Comparison of ENCODE assay signal across 34 cellular contexts in genomic region chr19:51809787-51810186, GRCh38. TPM values are rescaled to one million over a fixed set of nuclear protein-coding genes. Genes with fewer than 3 reads are reported as not detected.
DNase-seq lines count a peak whose midpoint lies in the region; ATAC-seq and TF ChIP-seq lines count a peak whose summit lies in the region.
"Had no signal": no experiment of that assay in that cellular context is flagged by ENCODE, and none has a peak within 500 bp of the region (broad histone marks: within the 10 kb centered on the region; RNA-seq: fewer than 3 reads in every experiment).

No MANE protein-coding gene starts in this region.

- no peak overlapping the region for H3K27ac ChIP-seq in GM23248
- peak overlapping the region; percentile 72; the same call in 1 of the 2 replicates for H3K27ac ChIP-seq in VCaP
- peak overlapping the region in 1 of 2 donors; percentile 48 for H3K27ac ChIP-seq in left lung
- H3K27ac ChIP-seq: colonic mucosa, Peyer's patch had no signal

- no peak overlapping the region for H3K4me3 ChIP-seq in AG10803 (ENCODE audit: low read length)
- peak overlapping the region; percentile 11; the same call in 1 of the 2 replicates for H3K4me3 ChIP-seq in GM23248
- H3K4me3 ChIP-seq in left lung: no peak overlapping the region
- H3K4me3 ChIP-seq: BLaER1 treated with 17β-estradiol and CSF1 and Interleukin-3, amounts not matched to agents 10 nM and 100 nM; colonic mucosa; K562; Peyer's patch had no signal

- H3K9me3 Mint-ChIP-seq in stimulated activated effector memory CD8-positive, alpha-beta T cell treated with anti-CD3 and anti-CD28 coated beads, Interleukin-12 subunit alpha, Interleukin-12 subunit beta, amount 100 ng/mL, for 72 hours: peaks cover 8% of the 10 kb centered on the region

- DNase-seq in AG10803 (ENCODE audit: low read depth) (peak; percentile 57), GM23248 (peak; percentile 52), left lung (no peak), NCI-H2196 (lab: John Stamatoyannopoulos, UW; ENCODE audit: unreplicated experiment) (no peak), dedifferentiated amniotic fluid mesenchymal stem cell (ENCODE audit: extremely low spot score) (no peak)
- DNase-seq in stimulated activated effector memory CD8-positive, alpha-beta T cell treated with anti-CD3 and anti-CD28 coated beads, Interleukin-12 subunit alpha, Interleukin-12 subunit beta, amount 100 ng/mL, for 72 hours (ENCODE audit: low spot score in 2 of 2): no peak
- DNase-seq: activated CD4-positive, alpha-beta memory T cell treated with anti-CD3 and anti-CD28 coated beads for 36 hours; activated CD4-positive, CD25-positive, alpha-beta regulatory T cell treated with anti-CD3 and anti-CD28 coated beads, Interleukin-2, amount 50 U/mL, for 72 hours; activated CD8-positive, alpha-beta memory T cell treated with anti-CD3 and anti-CD28 coated beads, Interleukin-2, amount 50 U/mL, for 48 hours; activated naive CD4-positive, alpha-beta T cell treated with anti-CD3 and anti-CD28 coated beads, Interleukin-2, amount 10 ng/mL, durations not matched to agents 7 days and 5 days; amygdala; colonic mucosa; DMS79; GF-D8; hippocampal formation; immature natural killer cell; midbrain; naive thymus-derived CD4-positive, alpha-beta T cell; NCI-H1105; NCI-H1930; NCI-H526 treated with DMSO at 0.1 percent for 48 hours; nucleus accumbens; Peyer's patch; stimulated activated CD4-positive, alpha-beta T cell treated with anti-CD3 and anti-CD28 coated beads, Interleukin-2, amount 100 ng/mL, for 24 hours had no signal

- no peaks in the 10 kb centered on the region for H3K9me2 ChIP-seq in GM23248 (ENCODE audit: insufficient read depth)

- H4K20me1 ChIP-seq in GM23248 (ENCODE audit: insufficient read depth): no peaks in the 10 kb centered on the region
- H4K20me1 ChIP-seq: BLaER1 treated with 17β-estradiol and CSF1 and Interleukin-3, amounts not matched to agents 10 nM and 100 nM had no signal

- H3K4me3 Mint-ChIP-seq in stimulated activated effector memory CD8-positive, alpha-beta T cell treated with anti-CD3 and anti-CD28 coated beads, Interleukin-12 subunit alpha, Interleukin-12 subunit beta, amount 100 ng/mL, for 72 hours: no peak overlapping the region
- H3K4me3 Mint-ChIP-seq: activated CD4-positive, alpha-beta memory T cell treated with anti-CD3 and anti-CD28 coated beads for 36 hours; activated naive CD4-positive, alpha-beta T cell treated with anti-CD3 and anti-CD28 coated beads, Interleukin-2, amount 10 ng/mL, durations not matched to agents 7 days and 5 days; immature natural killer cell; naive thymus-derived CD4-positive, alpha-beta T cell; type B pancreatic cell had no signal

- H3K27me3 ChIP-seq in GM23248 (replicated peaks; ENCODE audit: insufficient read depth): no peaks in the 10 kb centered on the region
- H3K27me3 ChIP-seq in left lung: no peaks in the 10 kb centered on the region
- H3K27me3 ChIP-seq: BLaER1 treated with 17β-estradiol and CSF1 and Interleukin-3, amounts not matched to agents 10 nM and 100 nM; colonic mucosa; Peyer's patch had no signal

- 9 to 10% methylated on average over 4 of the region's 4 CpGs for WGBS in GM23248 (ENCODE audit: low coverage in 1 of 2, low lambda C conversion rate in 2 of 2, missing lambda C conversion rate in 2 of 2), 2 experiments

- peaks cover 34% of the 10 kb centered on the region for H3K4me1 ChIP-seq in GM23248 (ENCODE audit: insufficient read depth)
- H3K4me1 ChIP-seq in left lung: peaks cover 0 to 46% of the 10 kb centered on the region in 2 donors
- H3K4me1 ChIP-seq: Caco-2, colonic mucosa, Peyer's patch had no signal

- no peak overlapping the region for H3K27ac Mint-ChIP-seq in stimulated activated effector memory CD8-positive, alpha-beta T cell treated with anti-CD3 and anti-CD28 coated beads, Interleukin-12 subunit alpha, Interleukin-12 subunit beta, amount 100 ng/mL, for 72 hours
- H3K27ac Mint-ChIP-seq: activated CD4-positive, alpha-beta memory T cell treated with anti-CD3 and anti-CD28 coated beads for 36 hours; activated naive CD4-positive, alpha-beta T cell treated with anti-CD3 and anti-CD28 coated beads, Interleukin-2, amount 10 ng/mL, durations not matched to agents 7 days and 5 days; immature natural killer cell; naive thymus-derived CD4-positive, alpha-beta T cell; type B pancreatic cell had no signal

- H3K36me3 ChIP-seq in GM23248 (ENCODE audit: low read depth) (no peaks in the 10 kb centered on the region), left lung (no peaks in the 10 kb centered on the region)
- H3K36me3 ChIP-seq: colonic mucosa, Peyer's patch had no signal

- intact Hi-C loops in left lung (cut with DNase I): no loop called here

- in situ Hi-C loops in GM23248 (cut with MboI): no loop called here

- no peaks in the 10 kb centered on the region for H3K4me1 Mint-ChIP-seq in stimulated activated effector memory CD8-positive, alpha-beta T cell treated with anti-CD3 and anti-CD28 coated beads, Interleukin-12 subunit alpha, Interleukin-12 subunit beta, amount 100 ng/mL, for 72 hours
- H3K4me1 Mint-ChIP-seq: activated naive CD4-positive, alpha-beta T cell treated with anti-CD3 and anti-CD28 coated beads, Interleukin-2, amount 10 ng/mL, durations not matched to agents 7 days and 5 days had no signal

- H3F3A ChIP-seq in GM23248 (ENCODE audit: insufficient read depth): peaks cover 5% of the 10 kb centered on the region; the same call in 1 of the 2 replicates

- peak overlapping the region; percentile 16 for H3K4me2 ChIP-seq in GM23248 (ENCODE audit: unreplicated experiment)

- no peak overlapping the region for H3K9ac ChIP-seq in GM23248

- no peaks in the 10 kb centered on the region for H3K79me2 ChIP-seq in GM23248 (ENCODE audit: insufficient read depth)

- H3K36me3 Mint-ChIP-seq in stimulated activated effector memory CD8-positive, alpha-beta T cell treated with anti-CD3 and anti-CD28 coated beads, Interleukin-12 subunit alpha, Interleukin-12 subunit beta, amount 100 ng/mL, for 72 hours: no peaks in the 10 kb centered on the region
- H3K36me3 Mint-ChIP-seq: activated naive CD4-positive, alpha-beta T cell treated with anti-CD3 and anti-CD28 coated beads, Interleukin-2, amount 10 ng/mL, durations not matched to agents 7 days and 5 days; type B pancreatic cell had no signal

- H3K9me3 ChIP-seq in GM23248 (ENCODE audit: low read depth) (no peaks in the 10 kb centered on the region), left lung (peaks cover 0 to 2% of the 10 kb centered on the region in 2 donors)
- H3K9me3 ChIP-seq: colonic mucosa, Peyer's patch had no signal

- TF ChIP-seq CTCF in AG10803 (conservative IDR thresholded peaks at IDR 0.05; ENCODE audit: low read length) (no peak), VCaP (conservative IDR thresholded peaks at IDR 0.05) (no peak), left lung (IDR thresholded peaks at IDR 0.05) (no peak)

- ATAC-seq in left lung (peak; percentile 56), HG03097 (IDR thresholded peaks at IDR 0.05; ENCODE audit: low FRiP score, unreplicated experiment) (no peak)
- ATAC-seq in stimulated activated effector memory CD8-positive, alpha-beta T cell treated with anti-CD3 and anti-CD28 coated beads, Interleukin-12 subunit alpha, Interleukin-12 subunit beta, amount 100 ng/mL, for 72 hours: no peak
- ATAC-seq: left lobe of liver; naive thymus-derived CD4-positive, alpha-beta T cell had no signal

- H2AFZ ChIP-seq in GM23248: peak overlapping the region; percentile 57

RNA-seq across cellular contexts. Expression of gene FPR3, which starts 14.8 kb away (rescaled TPM):
- not detected in 2 replicates for total RNA-seq in GM23248 (2014; rRNA removed; shearing (Covaris generic))
- not detected in 2 replicates for polyA plus RNA-seq in GM23248 (2016; fragmentation: Nextera tagmentation; extraction: Ambion mirVana)
- 10 to 100 TPM; 28.6 to 75.0 TPM for total RNA-seq in left lung
- total RNA-seq: activated CD4-positive, alpha-beta memory T cell treated with anti-CD3 and anti-CD28 coated beads for 36 hours; Caco-2; SK-MEL-5; T-helper 1 cell treated with Interleukin-12 subunit alpha and Interleukin-12 subunit beta and Interleukin-4 antibody, amounts not matched to agents 30 ng/mL and 1 ng/mL, for 36 hours had no signal
- polyA plus RNA-seq: immature natural killer cell; naive thymus-derived CD4-positive, alpha-beta T cell had no signal

RNA-seq across cellular contexts. Expression of gene FPR2, which starts 48.8 kb away (rescaled TPM):
- not detected in 2 replicates for total RNA-seq in GM23248 (2014; rRNA removed; shearing (Covaris generic))
- polyA plus RNA-seq in GM23248 (2016; fragmentation: Nextera tagmentation; extraction: Ambion mirVana): not detected in 2 replicates
- total RNA-seq in left lung: 10 to 100 TPM in 1 of 2 donors, 1 to 10 TPM in 1; 5.9 to 41.7 TPM
- total RNA-seq: activated CD4-positive, alpha-beta memory T cell treated with anti-CD3 and anti-CD28 coated beads for 36 hours; Caco-2; K562; M059J; SK-MEL-5; T-helper 1 cell treated with Interleukin-12 subunit alpha and Interleukin-12 subunit beta and Interleukin-4 antibody, amounts not matched to agents 30 ng/mL and 1 ng/mL, for 36 hours had no signal
- polyA plus RNA-seq: immature natural killer cell; naive thymus-derived CD4-positive, alpha-beta T cell had no signal

RNA-seq across cellular contexts. Expression of gene FPR1, which starts 58.1 kb away (rescaled TPM):
- total RNA-seq in GM23248 (2014; rRNA removed; shearing (Covaris generic)): 0.13 TPM in 1 of 2 replicates, not detected in the other
- polyA plus RNA-seq in GM23248 (2016; fragmentation: Nextera tagmentation; extraction: Ambion mirVana): not detected in 2 replicates
- total RNA-seq in left lung: 100 to 1,000 TPM in 1 of 2 donors, 10 to 100 TPM in 1; 20.0 to 193 TPM
- total RNA-seq: activated CD4-positive, alpha-beta memory T cell treated with anti-CD3 and anti-CD28 coated beads for 36 hours; Caco-2; SK-MEL-5; T-helper 1 cell treated with Interleukin-12 subunit alpha and Interleukin-12 subunit beta and Interleukin-4 antibody, amounts not matched to agents 30 ng/mL and 1 ng/mL, for 36 hours had no signal

Comparison
In these comparisons a context has a peak if more than half of its experiments do, and no peak if none do; other contexts are left out.
1. DNase-seq: peak in AG10803 (single experiment) and GM23248 (single experiment); none in left lung (0 of 2), NCI-H2196 (single experiment), dedifferentiated amniotic fluid mesenchymal stem cell (single experiment) and stimulated activated effector memory CD8-positive, alpha-beta T cell treated with anti-CD3 and anti-CD28 coated beads, Interleukin-12 subunit alpha, Interleukin-12 subunit beta, amount 100 ng/mL, for 72 hours (0 of 2).
2. RNA of gene FPR3, which starts 14.8 kb away (total RNA-seq): 28.6 to 75.0 TPM in left lung; not detected in GM23248; every median in the first group is over 10 times any median in the second.
3. RNA of gene FPR1, which starts 58.1 kb away (total RNA-seq): 20.0 to 193 TPM in left lung; 0.13 TPM in GM23248; every median in the first group is over 10 times any median in the second.